8 cellular contexts compared by ENCODE assay signal in genomic region chr1:110780600-110781484, GRCh38.
DNase-seq lines count a peak whose midpoint lies in the region; ATAC-seq and TF ChIP-seq lines count a peak whose summit lies in the region.

No MANE protein-coding gene starts in this region.

- H4K5ac ChIP-seq in IMR-90 (ENCODE audit: low read depth, low read length) = no peak overlapping the region

- H3K9ac ChIP-seq in IMR-90 (ENCODE audit: low read depth, low read length) = no peak overlapping the region

- no peak overlapping the region for H3K14ac ChIP-seq in IMR-90 (replicated peaks; ENCODE audit: low read depth, low read length)

- no peak overlapping the region for H3K23ac ChIP-seq in IMR-90 (ENCODE audit: low read depth, low read length)

- in situ Hi-C loops in IMR-90 (cut with MboI; ENCODE audit: low sequenced_read_pairs) (no loop called here), Panc1 (cut with HindIII; ENCODE audit: low pct_unique_long_range_greater_than_20kb, low sequenced_read_pairs) (no loop called here)

- H2BK5ac ChIP-seq in IMR-90 (ENCODE audit: low read depth, low read length, poor library complexity, severe bottlenecking) = no peak overlapping the region

- intact Hi-C loops in IMR-90 (cut with micrococcal nuclease) (no loop called here), Panc1 (cut with micrococcal nuclease; ENCODE audit: unreplicated experiment) (loop anchor here (5.0 kb wide), 3 partner anchors 149 to 211 kb away; no protein-coding TSS in a partner anchor)

- dilution Hi-C loops in IMR-90 (cut with HindIII; ENCODE audit: low sequenced_read_pairs, unreplicated experiment) = no loop called here

- H3K9me3 ChIP-seq in IMR-90 (ENCODE audit: control insufficient read depth, insufficient read depth, low read length) (no peaks in the 10 kb centered on the region), Panc1 (ENCODE audit: control insufficient read depth, insufficient read depth, low read depth, low read length) (no peaks in the 10 kb centered on the region), neutrophil (no peaks in the 10 kb centered on the region)

- no peak overlapping the region for H2BK20ac ChIP-seq in IMR-90 (ENCODE audit: low read depth, low read length)

- H3K79me1 ChIP-seq in IMR-90 (ENCODE audit: low read depth in 1 of 2, low read length in 2 of 2) = no peaks in the 10 kb centered on the region

- POLR2A ChIA-PET in IMR-90 (lab: Charles Lee; ENCODE audit: unreplicated experiment) = no interaction called here
- POLR2A ChIA-PET in Panc1 (lab: Charles Lee) = no interaction called here

- BruUV-seq in IMR-90 (replicated peaks; lab: Mats Ljungman, UMichigan) = no TSS peak
- BruUV-seq in Panc1 (replicated peaks; lab: Mats Ljungman, UMichigan) = no TSS peak

- H2BK15ac ChIP-seq in IMR-90 (ENCODE audit: low read depth, low read length) = no peak overlapping the region

- no peak overlapping the region for H3K56ac ChIP-seq in IMR-90 (ENCODE audit: extremely low read depth, insufficient read depth, low read length)

- TF ChIP-seq RAD21 in IMR-90 (IDR thresholded peaks at IDR 0.05; ENCODE audit: low read length) = peak; percentile 52

- H2AK9ac ChIP-seq in IMR-90 (replicated peaks; ENCODE audit: low read depth, low read length, poor library complexity) = peak overlapping the region; percentile 34

- peak overlapping the region; percentile 45 for H2AFZ ChIP-seq in IMR-90 (replicated peaks; ENCODE audit: low read length, poor library complexity)

- no peak overlapping the region for H3K4ac ChIP-seq in IMR-90 (ENCODE audit: low read depth, low read length)

- H3K27me3 ChIP-seq in IMR-90 (ENCODE audit: control insufficient read depth, insufficient read depth, low read length) (peaks cover 7% of the 10 kb centered on the region; the same call in 1 of the 2 replicates), Panc1 (ENCODE audit: control insufficient read depth, insufficient read depth, low read length) (no peaks in the 10 kb centered on the region), neutrophil (peaks cover 45% of the 10 kb centered on the region)

- H4K8ac ChIP-seq in IMR-90 (ENCODE audit: low read depth in 2 of 2, low read length in 2 of 2) = no peak overlapping the region

- H3K27ac ChIP-seq in IMR-90 (ENCODE audit: insufficient read depth, low read length) = no peak overlapping the region
- H3K27ac ChIP-seq in Panc1 (ENCODE audit: low read length) = no peak overlapping the region
- H3K27ac ChIP-seq in neutrophil = no peak overlapping the region
- H3K27ac ChIP-seq in substantia nigra (ENCODE audit: low read depth, low read length, poor library complexity, severe bottlenecking) = no peak overlapping the region

- DNase-seq in DMS114 treated with DMSO at 0.1 percent for 48 hours (lab: John Stamatoyannopoulos, UW; ENCODE audit: unreplicated experiment) (peak; percentile 53), IMR-90 (peak; percentile 65), Panc1 (ENCODE audit: low read depth, low spot score) (no peak), activated T-helper 1 cell treated with Interleukin-2 at 50 U/mL for 16 hours (ENCODE audit: low read depth) (peak; percentile 55), foreskin fibroblast (peak; percentile 55 to 85), substantia nigra (lab: John Stamatoyannopoulos, UW) (peak in 37 of 49 donors; percentile 5 to 81 (median 41))

- ATAC-seq in IMR-90 (ENCODE audit: low read depth) = peak; percentile 65
- ATAC-seq in Panc1 = peak; percentile 56; the same call in 1 of the 2 replicates
- ATAC-seq in HG03139 (IDR thresholded peaks at IDR 0.05; ENCODE audit: unreplicated experiment) = no peak

- no peaks in the 10 kb centered on the region for H3K9me1 ChIP-seq in IMR-90 (ENCODE audit: insufficient read depth, low read length)

- H3K4me3 ChIP-seq in IMR-90 (ENCODE audit: insufficient read depth, low read depth, low read length) = no peak overlapping the region
- no peak overlapping the region for H3K4me3 ChIP-seq in Panc1 (ENCODE audit: low read depth in 2 of 2, low read length in 2 of 2)
- H3K4me3 ChIP-seq in foreskin fibroblast (ENCODE audit: low read depth in 1 of 2, low read length in 2 of 2) = no peak overlapping the region
- H3K4me3 ChIP-seq in neutrophil (ENCODE audit: low read depth in 1 of 2, low read length in 1 of 2) = no peak overlapping the region

- no peaks in the 10 kb centered on the region for H4K20me1 ChIP-seq in IMR-90 (ENCODE audit: insufficient read depth, low read length)

- no peak overlapping the region for H2AK5ac ChIP-seq in IMR-90 (ENCODE audit: low read depth, low read length)

- H3K4me2 ChIP-seq in IMR-90 (ENCODE audit: low read depth, low read length) = no peak overlapping the region

- H3K36me3 ChIP-seq in IMR-90 (ENCODE audit: control insufficient read depth, insufficient read depth, low read length) (no peaks in the 10 kb centered on the region), Panc1 (ENCODE audit: control insufficient read depth, insufficient read depth, low read length) (no peaks in the 10 kb centered on the region), neutrophil (no peaks in the 10 kb centered on the region)

- no peak overlapping the region for H2BK120ac ChIP-seq in IMR-90 (ENCODE audit: low read depth, low read length)

- no peak overlapping the region for H4K91ac ChIP-seq in IMR-90 (ENCODE audit: insufficient read depth, low read depth, low read length)

- 27% methylated on average over 6 of the region's 31 CpGs; no CpG with 5 or more reads in 1 of the 2 experiments for WGBS in IMR-90 (ENCODE audit: extremely low coverage in 2 of 2, insufficient read length in 1 of 2), 2 experiments

- TF ChIP-seq CTCF in IMR-90 (conservative IDR thresholded peaks at IDR 0.05; ENCODE audit: low read depth, low read length) (peak; percentile 66), Panc1 (IDR thresholded peaks at IDR 0.05) (peak; percentile 78), foreskin fibroblast (IDR thresholded peaks at IDR 0.05; ENCODE audit: low read depth, low read length) (peak; percentile 65), neutrophil (IDR thresholded peaks at IDR 0.05) (peak; percentile 41)

- no peak for TF ChIP-seq POLR2A in IMR-90 (IDR thresholded peaks at IDR 0.05; ENCODE audit: low read depth, low read length)

- H3K4me1 ChIP-seq in IMR-90 (ENCODE audit: control insufficient read depth, insufficient read depth, low read length) = no peaks in the 10 kb centered on the region
- H3K4me1 ChIP-seq in Panc1 (ENCODE audit: control insufficient read depth, insufficient read depth, low read length) = no peaks in the 10 kb centered on the region
- no peaks in the 10 kb centered on the region for H3K4me1 ChIP-seq in neutrophil (ENCODE audit: control insufficient read depth in 1 of 2, insufficient read depth in 1 of 2, low read depth in 1 of 2, low read length in 1 of 2)

- H3K18ac ChIP-seq in IMR-90 (ENCODE audit: low read depth, low read length) = no peak overlapping the region

- CTCF ChIA-PET in IMR-90 (lab: Yijun Ruan, JAX) (interaction anchor here (0.6 to 3.0 kb wide), 2 partner anchors 15 to 17 kb away, joined by 3 to 16 read pairs; no protein-coding TSS in a partner anchor), Panc1 (lab: Charles Lee) (no interaction called here)

TF ChIP-seq in IMR-90, 13 proteins besides CTCF, POLR2A, EP300 and RAD21:
- TF ChIP-seq CHD1 (IDR thresholded peaks at IDR 0.05; ENCODE audit: low read depth, low read length) (no peak), RCOR1 (IDR thresholded peaks at IDR 0.05; ENCODE audit: insufficient replicate concordance, low read length) (no peak), ELK1 (IDR thresholded peaks at IDR 0.05; ENCODE audit: borderline replicate concordance, low read depth, low read length) (no peak), MAFK (IDR thresholded peaks at IDR 0.05; ENCODE audit: low read depth, low read length) (no peak), CEBPB (IDR thresholded peaks at IDR 0.05; ENCODE audit: low read depth, low read length) (no peak), MXI1 (IDR thresholded peaks at IDR 0.05; ENCODE audit: borderline replicate concordance, low read depth, low read length) (no peak), SMC3 (IDR thresholded peaks at IDR 0.05; ENCODE audit: low read depth, low read length) (peak; percentile 22; the same call in 1 of the 2 replicates), MAZ (IDR thresholded peaks at IDR 0.05; ENCODE audit: borderline replicate concordance, low read depth, low read length) (no peak)
TF ChIP-seq in IMR-90: peak in this region for 1.
